28 cellular contexts compared by ENCODE assay signal in the genomic region with DNA sequence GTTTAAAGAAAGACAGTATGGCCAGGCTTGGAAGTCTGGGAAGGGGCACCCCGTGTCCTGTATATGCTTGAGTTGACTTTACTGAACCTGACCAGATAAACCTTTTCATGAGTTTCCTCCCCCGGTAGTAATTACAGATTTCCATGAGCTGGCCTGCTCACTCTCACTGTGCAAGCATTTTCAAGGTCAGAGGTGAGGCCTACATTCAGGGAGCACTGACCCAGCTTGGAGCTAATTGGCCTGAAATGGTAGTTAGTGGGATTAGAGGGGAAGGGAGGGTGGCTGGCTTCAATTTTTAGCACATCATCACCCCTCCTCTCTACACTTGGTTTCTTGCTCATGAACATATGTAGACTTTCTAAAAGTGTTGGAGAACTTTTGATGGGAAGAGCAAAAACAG.
"Had no signal": no experiment of that assay in that cellular context is flagged by ENCODE, and none has a peak within 500 bp of the region (broad histone marks: within the 10 kb centered on the region; RNA-seq: fewer than 3 reads in every experiment).

No MANE protein-coding gene starts in this region.

- H3K9me3 ChIP-seq: body of pancreas, ovary, thyroid gland had no signal

- H3K36me3 ChIP-seq: heart right ventricle, left lung, ovary, right lobe of liver, stomach, thyroid gland had no signal

- H3K9me3 Mint-ChIP-seq: stimulated activated effector memory CD8-positive, alpha-beta T cell treated with anti-CD3 and anti-CD28 coated beads, Interleukin-12 subunit alpha, Interleukin-12 subunit beta, amount 100 ng/mL, for 72 hours had no signal

- H3K4me3 ChIP-seq: body of pancreas, coronary artery, dorsolateral prefrontal cortex, heart right ventricle, left lung, lung, ovary, right lobe of liver, stomach, thyroid gland had no signal

- DNase-seq: activated CD4-positive, alpha-beta T cell treated with anti-CD3 and anti-CD28 coated beads for 48 hours; activated CD4-positive, alpha-beta T cell treated with anti-CD3 and anti-CD28 coated beads, Interleukin-2, amount 50 U/mL, for 48 hours; activated CD8-positive, alpha-beta memory T cell treated with anti-CD3 and anti-CD28 coated beads for 24 hours; activated effector memory CD4-positive, alpha-beta T cell treated with Interleukin-2 at 50 U/mL for 16 hours; activated naive CD4-positive, alpha-beta T cell treated with Interleukin-2 at 50 U/mL for 16 hours; anterior cingulate cortex; body of pancreas; dorsolateral prefrontal cortex; effector memory CD4-positive, alpha-beta T cell; erythroblast; heart right ventricle; kidney glomerular epithelial cell; left lung; naive B cell; ovary; right lobe of liver; stimulated activated CD4-positive, alpha-beta T cell treated with anti-CD3 and anti-CD28 coated beads, Interleukin-12 subunit alpha, Interleukin-12 subunit beta, amount 100 ng/mL, for 4 hours; stimulated activated CD4-positive, alpha-beta T cell treated with anti-CD3 and anti-CD28 coated beads, Interleukin-4, amount 100 ng/mL, for 1 hour; stomach; T-helper 9 cell; thyroid gland had no signal

- H3K4me1 ChIP-seq: body of pancreas, heart right ventricle, left lung, right lobe of liver, stomach, thyroid gland had no signal

- H3K27ac ChIP-seq: body of pancreas, coronary artery, dorsolateral prefrontal cortex, heart right ventricle, left lung, ovary, right lobe of liver, stomach, thyroid gland, VCaP had no signal

- H3K4me1 Mint-ChIP-seq: naive B cell; stimulated activated effector memory CD8-positive, alpha-beta T cell treated with anti-CD3 and anti-CD28 coated beads, Interleukin-12 subunit alpha, Interleukin-12 subunit beta, amount 100 ng/mL, for 72 hours had no signal

- H3K36me3 Mint-ChIP-seq: naive B cell; stimulated activated effector memory CD8-positive, alpha-beta T cell treated with anti-CD3 and anti-CD28 coated beads, Interleukin-12 subunit alpha, Interleukin-12 subunit beta, amount 100 ng/mL, for 72 hours had no signal

- ATAC-seq: body of pancreas; heart right ventricle; left lung; stimulated activated effector memory CD8-positive, alpha-beta T cell treated with anti-CD3 and anti-CD28 coated beads, Interleukin-12 subunit alpha, Interleukin-12 subunit beta, amount 100 ng/mL, for 72 hours had no signal

- H3K27ac Mint-ChIP-seq: activated naive CD8-positive, alpha-beta T cell; naive B cell; progenitor cell of endocrine pancreas; stimulated activated effector memory CD8-positive, alpha-beta T cell treated with anti-CD3 and anti-CD28 coated beads, Interleukin-12 subunit alpha, Interleukin-12 subunit beta, amount 100 ng/mL, for 72 hours; T-helper 1 cell treated with Interleukin-12 subunit alpha and Interleukin-12 subunit beta and Interleukin-4 antibody, amounts not matched to agents 30 μg/mL and 1 μg/mL, for 36 hours had no signal

- H3K4me3 Mint-ChIP-seq: activated naive CD8-positive, alpha-beta T cell; naive B cell; stimulated activated effector memory CD8-positive, alpha-beta T cell treated with anti-CD3 and anti-CD28 coated beads, Interleukin-12 subunit alpha, Interleukin-12 subunit beta, amount 100 ng/mL, for 72 hours; T-helper 1 cell treated with Interleukin-12 subunit alpha and Interleukin-12 subunit beta and Interleukin-4 antibody, amounts not matched to agents 30 μg/mL and 1 μg/mL, for 36 hours had no signal

- H3K27me3 ChIP-seq: body of pancreas, dorsolateral prefrontal cortex, left lung, ovary, right lobe of liver, thyroid gland had no signal
